8 cellular contexts compared by ENCODE assay signal in the genomic region with DNA sequence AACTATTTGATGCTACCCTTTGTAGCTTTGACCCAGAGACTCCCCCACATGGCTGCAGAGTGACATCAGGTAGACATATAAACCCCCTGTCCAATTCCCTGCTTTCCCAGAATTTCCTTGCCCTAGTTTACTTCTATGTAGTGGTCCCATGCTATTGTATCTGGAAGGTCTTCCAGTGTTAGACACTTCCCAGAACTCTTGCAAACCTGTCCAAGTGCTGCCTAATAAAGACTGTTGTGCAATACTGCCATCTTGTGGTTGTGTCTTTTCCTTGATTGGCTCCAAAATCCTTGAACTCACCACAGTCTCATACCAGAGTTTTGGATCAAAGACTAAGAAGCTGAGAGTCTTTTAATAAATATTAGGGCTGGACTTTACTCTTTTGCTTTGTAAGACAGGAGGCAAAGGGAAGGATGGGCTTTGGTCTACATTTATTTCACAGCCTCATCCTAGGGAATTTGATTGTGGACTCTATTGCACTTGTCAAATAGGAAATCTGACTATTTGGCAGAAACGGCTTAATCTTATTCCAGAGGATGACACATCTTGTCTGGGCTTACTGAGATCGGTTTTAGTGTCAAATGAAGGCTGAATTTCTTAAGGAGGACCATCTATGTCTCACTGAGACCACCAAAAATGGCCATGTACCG.
DNase-seq lines count a peak whose midpoint lies in the region; ATAC-seq and TF ChIP-seq lines count a peak whose summit lies in the region.

No MANE protein-coding gene starts in this region.

- H3K27ac Mint-ChIP-seq in WTC11: no peak overlapping the region

- H3K4me3 ChIP-seq in hepatocyte: no peak overlapping the region

- peak; percentile 88 for TF ChIP-seq CTCF in C4-2B (conservative IDR thresholded peaks at IDR 0.05)
- peak; percentile 69 for TF ChIP-seq CTCF in WTC11 (IDR thresholded peaks at IDR 0.05)
- TF ChIP-seq CTCF in hepatocyte (IDR thresholded peaks at IDR 0.05; ENCODE audit: poor library complexity): peak; percentile 70

- peaks cover 9% of the 10 kb centered on the region for H3K9me3 Mint-ChIP-seq in WTC11

- WGBS in hepatocyte (ENCODE audit: low lambda C conversion rate, missing lambda C conversion rate): 46% methylated on average over 3 of the region's 3 CpGs

- peaks cover 4% of the 10 kb centered on the region; the same call in 1 of the 2 replicates for H3K36me3 Mint-ChIP-seq in WTC11

- H3K36me3 ChIP-seq in hepatocyte (replicated peaks; ENCODE audit: insufficient read depth, low read depth): no peaks in the 10 kb centered on the region

- no peaks in the 10 kb centered on the region for H3K9me3 ChIP-seq in hepatocyte (ENCODE audit: low read depth)

- H3K9me2 ChIP-seq in hepatocyte (replicated peaks; ENCODE audit: insufficient read depth): no peaks in the 10 kb centered on the region

- peak overlapping the region; percentile 16 for H3K4me2 ChIP-seq in hepatocyte

- ATAC-seq in GM18861 (IDR thresholded peaks at IDR 0.05; ENCODE audit: unreplicated experiment): peak; percentile 68
- ATAC-seq in HG03139 (IDR thresholded peaks at IDR 0.05; ENCODE audit: unreplicated experiment): peak; percentile 74
- ATAC-seq in WTC11: peak; percentile 85
- ATAC-seq in stimulated activated naive CD8-positive, alpha-beta T cell treated with anti-CD3 and anti-CD28 coated beads, Interleukin-15, Interleukin-2, amounts not matched to agents 100 U/mL and 50 U/mL, for 24 hours: no peak

- DNase-seq in NCI-H2171 treated with DMSO at 0.1 percent for 48 hours (lab: John Stamatoyannopoulos, UW) (peak; percentile 63), WTC11 (ENCODE audit: low spot score) (peak; percentile 14), hepatocyte (ENCODE audit: low spot score) (peak; percentile 75), cerebellar nuclear complex (lab: John Stamatoyannopoulos, UW) (no peak)
- DNase-seq in stimulated activated naive CD8-positive, alpha-beta T cell treated with anti-CD3 and anti-CD28 coated beads, Interleukin-15, Interleukin-2, amounts not matched to agents 100 U/mL and 50 U/mL, for 24 hours: peak; percentile 4

- H3K4me1 ChIP-seq in hepatocyte (ENCODE audit: insufficient read depth): peaks cover 19% of the 10 kb centered on the region

- H3K27ac ChIP-seq in C4-2B: no peak overlapping the region
- no peak overlapping the region for H3K27ac ChIP-seq in hepatocyte

- H4K20me1 ChIP-seq in hepatocyte (ENCODE audit: insufficient read depth, poor library complexity, severe bottlenecking): no peaks in the 10 kb centered on the region

- no peaks in the 10 kb centered on the region for H3K79me2 ChIP-seq in hepatocyte

- POLR2A ChIA-PET in WTC11 (lab: Charles Lee): no interaction called here

- no peak overlapping the region for H3K4me3 Mint-ChIP-seq in WTC11

- H3K27me3 Mint-ChIP-seq in WTC11 (ENCODE audit: low read depth): no peaks in the 10 kb centered on the region; the same call in 1 of the 2 replicates

- CTCF ChIA-PET in WTC11 (lab: Charles Lee): interaction anchor here (0.6 to 2.1 kb wide), 9 partner anchors 16 to 1267 kb away, joined by 3 to 8 read pairs (median 3); a partner anchor contains a TSS

- no peak overlapping the region for H2AFZ ChIP-seq in hepatocyte

- peaks cover 20% of the 10 kb centered on the region for H3K4me1 Mint-ChIP-seq in WTC11

- no peaks in the 10 kb centered on the region for H3K27me3 ChIP-seq in hepatocyte

TF ChIP-seq in WTC11, 78 proteins besides CTCF, POLR2A, EP300 and RAD21:
- TF ChIP-seq ZNF121 (CRISPR knock-in tag; IDR thresholded peaks at IDR 0.05) (no peak), ZNF317 (CRISPR knock-in tag; IDR thresholded peaks at IDR 0.05; ENCODE audit: borderline replicate concordance, low read depth) (peak; percentile 91)
- TF ChIP-seq, protein P1, sequence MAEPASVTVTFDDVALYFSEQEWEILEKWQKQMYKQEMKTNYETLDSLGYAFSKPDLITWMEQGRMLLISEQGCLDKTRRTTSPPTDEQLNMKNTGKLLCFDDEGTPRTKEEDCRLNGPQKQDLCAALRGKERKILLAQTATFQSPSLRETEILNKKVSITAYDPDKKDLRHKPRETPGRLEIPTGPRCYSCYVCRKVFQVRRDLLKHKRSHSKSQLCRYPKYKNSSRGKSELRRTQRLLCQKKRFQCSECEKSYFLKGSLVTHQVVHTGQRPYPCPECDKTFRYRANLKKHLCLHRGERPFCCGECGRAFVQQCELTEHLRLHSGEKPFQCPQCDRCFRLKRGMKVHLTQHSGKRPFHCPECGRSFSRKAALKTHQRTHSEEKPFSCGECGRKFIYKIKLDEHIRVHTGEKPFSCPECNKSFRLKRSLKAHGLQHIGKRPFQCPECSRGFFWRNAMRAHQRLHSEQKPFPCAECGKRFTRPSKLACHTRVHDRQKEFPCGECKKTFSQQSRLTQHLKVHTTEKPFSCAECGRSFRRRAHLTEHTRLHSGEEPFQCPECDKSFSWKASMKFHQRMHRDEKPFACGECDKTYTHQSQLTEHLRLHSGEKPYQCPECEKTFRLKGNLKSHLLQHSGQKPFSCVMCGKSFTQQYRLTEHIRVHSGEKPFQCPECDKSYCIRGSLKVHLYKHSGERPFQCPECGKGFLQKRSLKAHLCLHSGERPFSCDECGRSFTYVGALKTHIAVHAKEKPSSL (CRISPR knock-in tag; conservative IDR thresholded peaks at IDR 0.05): 0 out of 2 replicates have a peak, but pooled peaks have one; percentile 69
- TF ChIP-seq, protein P2, sequence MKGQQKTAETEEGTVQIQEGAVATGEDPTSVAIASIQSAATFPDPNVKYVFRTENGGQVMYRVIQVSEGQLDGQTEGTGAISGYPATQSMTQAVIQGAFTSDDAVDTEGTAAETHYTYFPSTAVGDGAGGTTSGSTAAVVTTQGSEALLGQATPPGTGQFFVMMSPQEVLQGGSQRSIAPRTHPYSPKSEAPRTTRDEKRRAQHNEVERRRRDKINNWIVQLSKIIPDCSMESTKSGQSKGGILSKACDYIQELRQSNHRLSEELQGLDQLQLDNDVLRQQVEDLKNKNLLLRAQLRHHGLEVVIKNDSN (CRISPR knock-in tag; IDR thresholded peaks at IDR 0.05): no peak
- TF ChIP-seq, protein P3, sequence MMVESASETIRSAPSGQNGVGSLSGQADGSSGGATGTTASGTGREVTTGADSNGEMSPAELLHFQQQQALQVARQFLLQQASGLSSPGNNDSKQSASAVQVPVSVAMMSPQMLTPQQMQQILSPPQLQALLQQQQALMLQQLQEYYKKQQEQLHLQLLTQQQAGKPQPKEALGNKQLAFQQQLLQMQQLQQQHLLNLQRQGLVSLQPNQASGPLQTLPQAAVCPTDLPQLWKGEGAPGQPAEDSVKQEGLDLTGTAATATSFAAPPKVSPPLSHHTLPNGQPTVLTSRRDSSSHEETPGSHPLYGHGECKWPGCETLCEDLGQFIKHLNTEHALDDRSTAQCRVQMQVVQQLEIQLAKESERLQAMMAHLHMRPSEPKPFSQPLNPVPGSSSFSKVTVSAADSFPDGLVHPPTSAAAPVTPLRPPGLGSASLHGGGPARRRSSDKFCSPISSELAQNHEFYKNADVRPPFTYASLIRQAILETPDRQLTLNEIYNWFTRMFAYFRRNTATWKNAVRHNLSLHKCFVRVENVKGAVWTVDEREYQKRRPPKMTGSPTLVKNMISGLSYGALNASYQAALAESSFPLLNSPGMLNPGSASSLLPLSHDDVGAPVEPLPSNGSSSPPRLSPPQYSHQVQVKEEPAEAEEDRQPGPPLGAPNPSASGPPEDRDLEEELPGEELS (CRISPR knock-in tag; IDR thresholded peaks at IDR 0.05): no peak
TF ChIP-seq in WTC11: peak in this region for 2.

Comparison
In these comparisons a context has a peak if more than half of its experiments do, and no peak if none do; other contexts are left out.
1. DNase-seq: peak in NCI-H2171 treated with DMSO at 0.1 percent for 48 hours (single experiment), WTC11 (single experiment), hepatocyte (single experiment) and stimulated activated naive CD8-positive, alpha-beta T cell treated with anti-CD3 and anti-CD28 coated beads, Interleukin-15, Interleukin-2, amounts not matched to agents 100 U/mL and 50 U/mL, for 24 hours (single experiment); none in cerebellar nuclear complex (0 of 2).
2. Peak in every context shown above with its lines, with median percentiles within 50 percentile points of each other: CTCF ChIP-seq.